Comparison of ENCODE assay signal across 25 cellular contexts in genomic region chr2:20178404-20179178, GRCh38. TPM values are rescaled to one million over a fixed set of nuclear protein-coding genes. Genes with fewer than 3 reads are reported as not detected.
DNase-seq lines count a peak whose midpoint lies in the region; ATAC-seq, FAIRE-seq and TF ChIP-seq lines count a peak whose summit lies in the region.
"Had no signal": no experiment of that assay in that cellular context is flagged by ENCODE, and none has a peak within 500 bp of the region (broad histone marks: within the 10 kb centered on the region; RNA-seq: fewer than 3 reads in every experiment).

No MANE protein-coding gene starts in this region.

- 68 to 73% methylated on average over 10 of the region's 12 CpGs for WGBS in body of pancreas, 2 donors
- 39 to 50% methylated on average over 10 to 12 of the region's 12 CpGs for WGBS in thyroid gland, 2 donors

- H3K27ac ChIP-seq in body of pancreas (peak overlapping the region in 3 of 4 donors; percentile 3 to 69 (median 57)), kidney (ENCODE audit: low read depth in 2 of 2, low read length in 2 of 2) (peak overlapping the region; percentile 92 to 96), thyroid gland (peak overlapping the region in 1 of 3 donors; percentile 36)
- H3K27ac ChIP-seq: parathyroid adenoma, sigmoid colon, testis had no signal

- peak overlapping the region in 1 of 2 donors; percentile 0 for H3K9ac ChIP-seq in kidney (ENCODE audit: low read length in 2 of 2)
- peak overlapping the region; percentile 10 for H3K9ac ChIP-seq in mucosa of stomach (ENCODE audit: low read length)
- H3K9ac ChIP-seq: parathyroid adenoma had no signal

- DNase-seq in body of pancreas: peak in 1 of 4 donors; percentile 6
- no peak for DNase-seq in kidney
- DNase-seq in thyroid gland: peak; percentile 36 to 48
- no peak for DNase-seq in HuH-7.5 (ENCODE audit: low spot score)
- no peak for DNase-seq in NCI-H2171 treated with DMSO at 0.1 percent for 48 hours (lab: John Stamatoyannopoulos, UW)
- no peak for DNase-seq in G401 (ENCODE audit: low spot score)
- DNase-seq: activated CD4-positive, alpha-beta T cell treated with anti-CD3 and anti-CD28 coated beads for 48 hours; activated naive CD4-positive, alpha-beta T cell treated with Interleukin-2 at 50 U/mL for 16 hours; activated T-cell treated with anti-CD3 and anti-CD28 coated beads, Interleukin-2, amount 50 U/mL, for 48 hours; CD4-positive, alpha-beta memory T cell; DMS153; GF-D8; HFFc6; left ventricle myocardium superior; NCI-H1694; NCI-H82; OCI-M1; SIG-M5; sigmoid colon; T-cell; testis had no signal

- no peak for TF ChIP-seq POLR2A in body of pancreas (IDR thresholded peaks at IDR 0.05)
- TF ChIP-seq POLR2A in thyroid gland (IDR thresholded peaks at IDR 0.05): no peak

- no peak for TF ChIP-seq CTCF in body of pancreas (IDR thresholded peaks at IDR 0.05)
- no peak for TF ChIP-seq CTCF in kidney (IDR thresholded peaks at IDR 0.05; ENCODE audit: borderline replicate concordance, extremely low read depth, insufficient read depth)
- TF ChIP-seq CTCF in thyroid gland (IDR thresholded peaks at IDR 0.05): no peak

- H3K36me3 ChIP-seq in body of pancreas (replicated peaks in 1 of 2; ENCODE audit: insufficient read depth in 1 of 2, low read depth in 2 of 2): no peaks in the 10 kb centered on the region
- no peaks in the 10 kb centered on the region for H3K36me3 ChIP-seq in kidney (ENCODE audit: control insufficient read depth in 1 of 2, insufficient read depth in 2 of 2, low read length in 2 of 2)
- H3K36me3 ChIP-seq in mucosa of stomach (ENCODE audit: control insufficient read depth, insufficient read depth, low read length): no peaks in the 10 kb centered on the region
- no peaks in the 10 kb centered on the region for H3K36me3 ChIP-seq in thyroid gland
- H3K36me3 ChIP-seq: sigmoid colon had no signal

- FAIRE-seq in kidney (lab: Jason Lieb, UNC): no peak
- FAIRE-seq: endometrium had no signal

- H3K27me3 ChIP-seq in body of pancreas (no peaks in the 10 kb centered on the region), mucosa of stomach (ENCODE audit: control insufficient read depth, insufficient read depth, low read length) (no peaks in the 10 kb centered on the region), thyroid gland (no peaks in the 10 kb centered on the region)
- H3K27me3 ChIP-seq: sigmoid colon, testis had no signal

- intact Hi-C loops in body of pancreas (cut with DNase I) (no loop called here), kidney (cut with DNase I) (no loop called here), thyroid gland (cut with DNase I) (no loop called here)

- peaks cover 16% of the 10 kb centered on the region for H3K4me1 ChIP-seq in body of pancreas
- peaks cover 19 to 27% of the 10 kb centered on the region in 2 donors for H3K4me1 ChIP-seq in kidney (ENCODE audit: control insufficient read depth in 1 of 2, insufficient read depth in 1 of 2, low read depth in 1 of 2, low read length in 2 of 2)
- H3K4me1 ChIP-seq in mucosa of stomach (ENCODE audit: control insufficient read depth, insufficient read depth, low read length): peaks cover 61% of the 10 kb centered on the region
- H3K4me1 ChIP-seq in thyroid gland: peaks cover 3 to 22% of the 10 kb centered on the region in 2 donors
- H3K4me1 ChIP-seq: parathyroid adenoma, sigmoid colon, testis had no signal

- no peak for ATAC-seq in body of pancreas
- no peak for ATAC-seq in GM19395 (IDR thresholded peaks at IDR 0.05; ENCODE audit: unreplicated experiment)
- ATAC-seq: left ventricle myocardium superior, T-cell had no signal

- H3K9me3 ChIP-seq in body of pancreas (no peaks in the 10 kb centered on the region), kidney (ENCODE audit: control insufficient read depth in 1 of 2, low read length in 2 of 2) (no peaks in the 10 kb centered on the region), mucosa of stomach (ENCODE audit: control insufficient read depth, low read length) (no peaks in the 10 kb centered on the region), thyroid gland (no peaks in the 10 kb centered on the region)
- H3K9me3 ChIP-seq: sigmoid colon, testis had no signal

- in situ Hi-C loops in G401 (cut with HindIII; ENCODE audit: low sequenced_read_pairs): no loop called here

- H3K4me3 ChIP-seq in body of pancreas (no peak overlapping the region), kidney (ENCODE audit: low read length in 2 of 2) (no peak overlapping the region), mucosa of stomach (ENCODE audit: low read length) (no peak overlapping the region), thyroid gland (replicated peaks in 1 of 3) (no peak overlapping the region)
- H3K4me3 ChIP-seq: sigmoid colon, testis had no signal

RNA-seq across cellular contexts. Expression of gene SDC1, which starts 46.3 kb away (rescaled TPM):
- total RNA-seq in body of pancreas (10 to 100 TPM; 24.7 to 53.2 TPM), kidney (266 TPM), thyroid gland (10 to 100 TPM; 21.9 to 28.0 (median 24.7) TPM)
- 206 TPM for polyA plus RNA-seq in kidney (ENCODE audit: insufficient read depth, low read depth, low replicate concordance)
- 37.4 and 45.5 TPM in 2 replicates for total RNA-seq in G401 (2014; rRNA removed; shearing (Covaris generic))
- polyA plus RNA-seq: CD4-positive, alpha-beta memory T cell had no signal

Comparison
In these comparisons a context has a peak if more than half of its experiments do, and no peak if none do; other contexts are left out.
1. DNase-seq: peak in thyroid gland (2 of 2); none in kidney (single experiment), HuH-7.5 (single experiment), NCI-H2171 treated with DMSO at 0.1 percent for 48 hours (single experiment) and G401 (single experiment).